ENCODE assay signal across 19 cellular contexts in the genomic region with DNA sequence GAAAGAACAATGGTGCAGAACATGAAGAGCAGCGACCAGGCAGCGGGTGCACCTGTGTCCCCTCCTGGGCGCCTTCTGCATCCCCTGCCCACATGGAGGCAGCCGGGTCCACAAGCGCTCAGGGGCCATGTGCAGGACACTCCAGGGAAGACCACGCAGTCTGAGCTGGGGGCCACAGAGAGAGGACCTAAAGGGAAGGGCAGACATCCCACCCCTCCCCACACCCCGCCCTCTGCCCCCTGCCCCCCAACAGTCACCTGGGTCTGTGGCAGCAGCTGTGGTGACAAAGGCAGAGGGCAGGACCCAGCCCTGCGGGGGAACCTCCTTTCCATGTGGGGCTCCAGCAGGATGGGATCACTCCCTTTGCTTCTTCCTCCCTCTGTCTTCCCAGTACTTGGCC.
"Had no signal": no experiment of that assay in that cellular context is flagged by ENCODE, and none has a peak within 500 bp of the region (broad histone marks: within the 10 kb centered on the region; RNA-seq: fewer than 3 reads in every experiment).

No MANE protein-coding gene starts in this region.

- DNase-seq: KBM-7; NCI-H1092; NCI-H1105 treated with DMSO at 0.1 percent for 48 hours; NCI-H1417 treated with DMSO at 0.1 percent for 48 hours; NCI-H146; NCI-H1694 treated with DMSO at 0.1 percent for 48 hours; NCI-H1930; NCI-H2081; NCI-H2107; NCI-H2227 treated with DMSO at 0.1 percent for 48 hours; NCI-H524; NCI-H526 treated with DMSO at 0.1 percent for 48 hours; NCI-H774; NK-92 treated with Interleukin-12 subunit alpha and Interleukin-12 subunit beta, amount 100 ng/mL, for 24 hours; PC-3; SHP77; SK-N-SH had no signal

- ATAC-seq: Panc1, PC-3 had no signal

- H3K9me3 ChIP-seq: SK-N-SH had no signal

- H3K27ac ChIP-seq: RWPE1 had no signal
